30 cellular contexts compared by ENCODE assay signal in genomic region chr2:80396276-80396675, GRCh38.
"Had no signal": no experiment of that assay in that cellular context is flagged by ENCODE, and none has a peak within 500 bp of the region (broad histone marks: within the 10 kb centered on the region; RNA-seq: fewer than 3 reads in every experiment).

No MANE protein-coding gene starts in this region.

- H3K9me3 ChIP-seq: ascending aorta, breast epithelium, esophagus squamous epithelium, heart left ventricle had no signal

- H3K36me3 ChIP-seq: ascending aorta, breast epithelium, cardiac muscle cell, esophagus squamous epithelium, heart left ventricle had no signal

- H3K27ac ChIP-seq: ascending aorta, breast epithelium, cardiac muscle cell, epithelial cell of prostate, esophagus squamous epithelium, heart left ventricle had no signal

- DNase-seq: activated CD4-positive, alpha-beta memory T cell treated with anti-CD3 and anti-CD28 coated beads for 36 hours; activated CD4-positive, alpha-beta T cell treated with anti-CD3 and anti-CD28 coated beads for 36 hours; activated CD4-positive, alpha-beta T cell treated with anti-CD3 and anti-CD28 coated beads, Interleukin-2, amount 10 ng/mL, durations not matched to agents 24 days and 14 days; activated CD4-positive, CD25-positive, alpha-beta regulatory T cell; activated CD4-positive, CD25-positive, alpha-beta regulatory T cell treated with anti-CD3 and anti-CD28 coated beads, Interleukin-2, amount 50 U/mL, for 72 hours; activated CD8-positive, alpha-beta memory T cell treated with anti-CD3 and anti-CD28 coated beads, Interleukin-2, amount 10 ng/mL, durations not matched to agents 7 days and 5 days; activated CD8-positive, alpha-beta memory T cell treated with anti-CD3 and anti-CD28 coated beads, Interleukin-2, amount 50 U/mL, for 4 hours; activated CD8-positive, alpha-beta T cell treated with anti-CD3 and anti-CD28 coated beads, Interleukin-2, amount 10 ng/mL, durations not matched to agents 7 days and 5 days; activated gamma-delta T cell; activated naive CD4-positive, alpha-beta T cell; activated naive CD4-positive, alpha-beta T cell treated with anti-CD3 and anti-CD28 coated beads, Interleukin-2, amount 10 ng/mL, durations not matched to agents 7 days and 5 days; activated naive CD8-positive, alpha-beta T cell treated with anti-CD3 and anti-CD28 coated beads, Interleukin-2, amount 10 ng/mL, durations not matched to agents 7 days and 5 days; activated T-cell treated with anti-CD3 and anti-CD28 coated beads, Interleukin-2, amount 50 U/mL, for 24 hours; activated T-cell treated with anti-CD3 and anti-CD28 coated beads, Interleukin-2, amount 50 U/mL, for 72 hours; central memory CD4-positive, alpha-beta T cell; cortex of kidney; dermis blood vessel endothelial cell; effector CD8-positive, alpha-beta T cell; esophagus squamous epithelium; foreskin melanocyte; glutamatergic neuron; heart left ventricle; T-helper 1 cell; T-helper 17 cell; T1000 had no signal

- H3K4me1 ChIP-seq: ascending aorta, breast epithelium, esophagus squamous epithelium, heart left ventricle had no signal

- H3K27me3 ChIP-seq: ascending aorta, breast epithelium, cardiac muscle cell, esophagus squamous epithelium, heart left ventricle had no signal

- ATAC-seq: activated CD4-positive, alpha-beta T cell treated with anti-CD3 and anti-CD28 coated beads for 36 hours; activated CD8-positive, alpha-beta memory T cell treated with anti-CD3 and anti-CD28 coated beads, Interleukin-2, amount 10 ng/mL, durations not matched to agents 7 days and 5 days; activated CD8-positive, alpha-beta T cell treated with anti-CD3 and anti-CD28 coated beads, Interleukin-2, amount 10 ng/mL, durations not matched to agents 7 days and 5 days; activated naive CD4-positive, alpha-beta T cell treated with anti-CD3 and anti-CD28 coated beads, Interleukin-2, amount 50 U/mL, for 72 hours; activated T-cell treated with anti-CD3 and anti-CD28 coated beads, Interleukin-2, amount 50 U/mL, for 72 hours; heart left ventricle; T-helper 17 cell had no signal

- H3K4me3 ChIP-seq: ascending aorta, breast epithelium, cardiac muscle cell, esophagus squamous epithelium, heart left ventricle had no signal
